Comparison of ENCODE assay signal across 8 cellular contexts in genomic region chr6:7073810-7074525, GRCh38. TPM values are rescaled to one million over a fixed set of nuclear protein-coding genes. Genes with fewer than 3 reads are reported as not detected.
DNase-seq lines count a peak whose midpoint lies in the region; ATAC-seq and TF ChIP-seq lines count a peak whose summit lies in the region.

No MANE protein-coding gene starts in this region.

- peak; percentile 72 for DNase-seq in T-helper 2 cell treated with Interferon-gamma antibody and Interleukin-4, amounts not matched to agents 5 μg/mL and 100 μg/mL, for 36 hours (ENCODE audit: low spot score)
- DNase-seq in colonic mucosa: peak; percentile 30
- peak; percentile 22 to 29 for DNase-seq in stimulated activated CD8-positive, alpha-beta memory T cell treated with anti-CD3 and anti-CD28 coated beads, Interleukin-4, amount 100 ng/mL, for 4 hours (ENCODE audit: low read depth in 2 of 2, low spot score in 1 of 2)
- no peak for DNase-seq in H7
- no peak for DNase-seq in NCI-H2227 treated with DMSO at 0.1 percent for 48 hours (lab: John Stamatoyannopoulos, UW)
- no peak for DNase-seq in NCI-H2196 treated with DMSO at 0.1 percent for 48 hours (lab: John Stamatoyannopoulos, UW; ENCODE audit: unreplicated experiment)

- H3K9me3 Mint-ChIP-seq in T-helper 2 cell treated with Interferon-gamma antibody and Interleukin-4, amounts not matched to agents 5 μg/mL and 100 μg/mL, for 36 hours: no peaks in the 10 kb centered on the region

- no peaks in the 10 kb centered on the region for H3K36me3 Mint-ChIP-seq in T-helper 2 cell treated with Interferon-gamma antibody and Interleukin-4, amounts not matched to agents 5 μg/mL and 100 μg/mL, for 36 hours (ENCODE audit: low read depth)

- no peaks in the 10 kb centered on the region for H3K9me3 ChIP-seq in colonic mucosa

- intact Hi-C loops in colonic mucosa (cut with DNase I): no loop called here

- no peak overlapping the region for H3K27ac Mint-ChIP-seq in T-helper 2 cell treated with Interferon-gamma antibody and Interleukin-4, amounts not matched to agents 5 μg/mL and 100 μg/mL, for 36 hours

- H3K4me3 ChIP-seq in colonic mucosa (no peak overlapping the region), H7 (ENCODE audit: insufficient read depth, low read depth, low read length) (no peak overlapping the region)

- peak; percentile 23 for TF ChIP-seq POLR2A in GM18505 (IDR thresholded peaks at IDR 0.05; ENCODE audit: borderline replicate concordance, extremely low read depth, insufficient read depth, insufficient read length)

- no peaks in the 10 kb centered on the region for H3K4me1 ChIP-seq in colonic mucosa

- H3K9ac ChIP-seq in colonic mucosa (ENCODE audit: low read depth in 2 of 2, low read length in 2 of 2): no peak overlapping the region

- peaks cover 15% of the 10 kb centered on the region for H3K4me1 Mint-ChIP-seq in T-helper 2 cell treated with Interferon-gamma antibody and Interleukin-4, amounts not matched to agents 5 μg/mL and 100 μg/mL, for 36 hours (ENCODE audit: low read depth)

- no peak overlapping the region for H3K27ac ChIP-seq in colonic mucosa

- peak; percentile 99 for ATAC-seq in GM18505 (IDR thresholded peaks at IDR 0.05; ENCODE audit: unreplicated experiment)
- peak; percentile 99 for ATAC-seq in HG02678 (IDR thresholded peaks at IDR 0.05; ENCODE audit: unreplicated experiment)

- H3K27me3 ChIP-seq in colonic mucosa (no peaks in the 10 kb centered on the region), H7 (ENCODE audit: control insufficient read depth, insufficient read depth, low read length) (no peaks in the 10 kb centered on the region)

- peak overlapping the region; percentile 35 for H3K4me3 Mint-ChIP-seq in T-helper 2 cell treated with Interferon-gamma antibody and Interleukin-4, amounts not matched to agents 5 μg/mL and 100 μg/mL, for 36 hours

- H3K27me3 Mint-ChIP-seq in T-helper 2 cell treated with Interferon-gamma antibody and Interleukin-4, amounts not matched to agents 5 μg/mL and 100 μg/mL, for 36 hours (ENCODE audit: low read depth): peaks cover 60% of the 10 kb centered on the region

- H3K36me3 ChIP-seq in colonic mucosa (no peaks in the 10 kb centered on the region), H7 (replicated peaks; ENCODE audit: control insufficient read depth, insufficient read depth, low read length) (no peaks in the 10 kb centered on the region)

- no peak for TF ChIP-seq CTCF in colonic mucosa (IDR thresholded peaks at IDR 0.05)

RNA-seq across cellular contexts. Expression of gene RREB1, which starts 33.8 kb away (rescaled TPM):
- 10 to 100 TPM; 79.0 to 81.3 TPM for total RNA-seq in colonic mucosa
- total RNA-seq in H7 (2014; rRNA removed; shearing (Covaris generic)): 24.2 and 31.9 TPM in 2 replicates

Comparison
In these comparisons a context has a peak if more than half of its experiments do, and no peak if none do; other contexts are left out.
1. DNase-seq: peak in T-helper 2 cell treated with Interferon-gamma antibody and Interleukin-4, amounts not matched to agents 5 μg/mL and 100 μg/mL, for 36 hours (single experiment), colonic mucosa (single experiment) and stimulated activated CD8-positive, alpha-beta memory T cell treated with anti-CD3 and anti-CD28 coated beads, Interleukin-4, amount 100 ng/mL, for 4 hours (2 of 2); none in H7 (single experiment), NCI-H2227 treated with DMSO at 0.1 percent for 48 hours (single experiment) and NCI-H2196 treated with DMSO at 0.1 percent for 48 hours (single experiment).